Comparison of ENCODE assay signal across 11 cellular contexts in the genomic region with DNA sequence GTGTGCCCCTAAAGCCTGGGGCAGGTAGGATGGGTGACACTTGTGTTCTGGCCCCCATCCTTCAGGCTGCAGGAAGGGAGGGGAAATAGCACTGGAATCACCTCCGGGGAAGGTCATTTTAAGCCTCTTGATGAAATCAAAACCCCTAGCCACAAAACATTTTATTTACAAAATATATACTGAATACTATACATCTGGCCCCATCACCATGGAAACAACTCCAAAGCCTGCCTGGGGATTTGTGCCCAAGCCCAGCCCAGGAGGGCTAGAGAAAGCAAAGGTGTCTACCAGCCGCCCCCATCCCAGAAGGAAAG. TPM values are rescaled to one million over a fixed set of nuclear protein-coding genes. Genes with fewer than 3 reads are reported as not detected.
DNase-seq lines count a peak whose midpoint lies in the region; ATAC-seq and TF ChIP-seq lines count a peak whose summit lies in the region.
"Had no signal": no experiment of that assay in that cellular context is flagged by ENCODE, and none has a peak within 500 bp of the region (broad histone marks: within the 10 kb centered on the region; RNA-seq: fewer than 3 reads in every experiment).

No MANE protein-coding gene starts in this region.

- H3K4me2 ChIP-seq in SK-N-SH: peak overlapping the region; percentile 92; the same call in 1 of the 2 replicates
- no peak overlapping the region for H3K4me2 ChIP-seq in OCI-LY7 (ENCODE audit: low read length)
- H3K4me2 ChIP-seq in trophoblast cell (ENCODE audit: low read length): no peak overlapping the region

- DNase-seq in SK-N-SH: no peak
- no peak for DNase-seq in OCI-LY7 (ENCODE audit: low spot score)
- no peak for DNase-seq in brain microvascular endothelial cell
- DNase-seq in psoas muscle: no peak
- DNase-seq in trophoblast cell: no peak
- no peak for DNase-seq in KG1 (lab: John Stamatoyannopoulos, UW)
- no peak for DNase-seq in foreskin melanocyte
- DNase-seq: T-helper 9 cell had no signal

- TF ChIP-seq RAD21 in SK-N-SH (IDR thresholded peaks at IDR 0.05; ENCODE audit: low read length): no peak

- ATAC-seq in SK-N-SH treated with all-trans-retinoic acid at 6 μM for 48 hours (no peak), psoas muscle (no peak)
- ATAC-seq: body of pancreas had no signal

- POLR2A ChIA-PET in SK-N-SH (lab: Yijun Ruan, JAX): interaction anchor here (1.5 kb wide), 2 partner anchors 9 to 50 kb away, joined by 3 read pairs; a partner anchor contains a TSS
- POLR2A ChIA-PET in OCI-LY7 (lab: Charles Lee): no interaction called here

- in situ Hi-C loops in brain microvascular endothelial cell (cut with HindIII; ENCODE audit: low pct_ligation_motif_present, low sequenced_read_pairs): no loop called here

- no peak for TF ChIP-seq EP300 in SK-N-SH (IDR thresholded peaks at IDR 0.05; ENCODE audit: borderline replicate concordance in 1 of 2, low read depth in 1 of 2, low read length in 1 of 2)

- H3K9me2 ChIP-seq in SK-N-SH: no peaks in the 10 kb centered on the region
- H3K9me2 ChIP-seq in OCI-LY7 (ENCODE audit: insufficient read depth, low read length): no peaks in the 10 kb centered on the region

- H4K8ac ChIP-seq in trophoblast cell (ENCODE audit: low read depth, low read length): no peak overlapping the region

- BruUV-seq in OCI-LY7 (replicated peaks; lab: Mats Ljungman, UMichigan): no TSS peak

- H4K20me1 ChIP-seq in SK-N-SH (ENCODE audit: insufficient read depth) (no peaks in the 10 kb centered on the region), OCI-LY7 (ENCODE audit: insufficient read depth, low read length) (peaks cover 13% of the 10 kb centered on the region)

- H2AFZ ChIP-seq in SK-N-SH (ENCODE audit: low read depth) (no peak overlapping the region), OCI-LY7 (ENCODE audit: low read length) (no peak overlapping the region), trophoblast cell (ENCODE audit: insufficient read depth, low read length, poor library complexity) (no peak overlapping the region)

- peak overlapping the region; percentile 30 to 97; a peak in 2 of 4 replicates for H3K27ac ChIP-seq in SK-N-SH (ENCODE audit: low read depth in 2 of 2, low read length in 1 of 2)
- peak overlapping the region; percentile 41 for H3K27ac ChIP-seq in OCI-LY7 (ENCODE audit: low read depth, low read length, poor library complexity, severe bottlenecking)
- H3K27ac ChIP-seq in brain microvascular endothelial cell: peak overlapping the region; percentile 30
- H3K27ac ChIP-seq in psoas muscle: peak overlapping the region; percentile 59
- no peak overlapping the region for H3K27ac ChIP-seq in trophoblast cell (ENCODE audit: low read depth, low read length)
- H3K27ac ChIP-seq: 22Rv1, body of pancreas had no signal

- H2BK5ac ChIP-seq in trophoblast cell (ENCODE audit: low read depth, low read length, poor library complexity): no peak overlapping the region

- no peak overlapping the region for H3K23ac ChIP-seq in trophoblast cell (ENCODE audit: low read length)

- 28% methylated on average over 2 of the region's 2 CpGs for WGBS in SK-N-SH (ENCODE audit: low lambda C conversion rate)
- WGBS in psoas muscle, 3 donors: 73 to 85% (median 76%) methylated on average over 2 of the region's 2 CpGs
- no CpG with 5 or more reads among the region's 2 CpGs for whole genome bisulfite sequencing in trophoblast cell (ENCODE audit: extremely low coverage, insufficient coverage, insufficient read length)

- no peak overlapping the region for H4K91ac ChIP-seq in trophoblast cell (ENCODE audit: low read depth, low read length)

- H2AK5ac ChIP-seq in trophoblast cell (ENCODE audit: low read length): no peak overlapping the region

- no peaks in the 10 kb centered on the region for H3K9me3 ChIP-seq in SK-N-SH
- H3K9me3 ChIP-seq in OCI-LY7 (ENCODE audit: low read length): no peaks in the 10 kb centered on the region
- H3K9me3 ChIP-seq in psoas muscle: no peaks in the 10 kb centered on the region
- no peaks in the 10 kb centered on the region for H3K9me3 ChIP-seq in trophoblast cell (ENCODE audit: insufficient read depth, low read depth, low read length)
- H3K9me3 ChIP-seq: body of pancreas had no signal

- no peak overlapping the region for H3K4me3 ChIP-seq in SK-N-SH (ENCODE audit: low read depth in 2 of 2, low read length in 1 of 2)
- H3K4me3 ChIP-seq in OCI-LY7 (ENCODE audit: low read depth, low read length, poor library complexity, severe bottlenecking): no peak overlapping the region
- no peak overlapping the region for H3K4me3 ChIP-seq in brain microvascular endothelial cell (ENCODE audit: low read depth, low read length)
- no peak overlapping the region for H3K4me3 ChIP-seq in psoas muscle
- H3K4me3 ChIP-seq in trophoblast cell (ENCODE audit: low read depth, low read length): no peak overlapping the region
- H3K4me3 ChIP-seq: body of pancreas had no signal

- H3K27me3 ChIP-seq in SK-N-SH (ENCODE audit: insufficient read depth): no peaks in the 10 kb centered on the region
- H3K27me3 ChIP-seq in brain microvascular endothelial cell (replicated peaks): no peaks in the 10 kb centered on the region
- H3K27me3 ChIP-seq in psoas muscle (ENCODE audit: insufficient read depth in 3 of 3, low read length in 2 of 3): no peaks in the 10 kb centered on the region
- no peaks in the 10 kb centered on the region for H3K27me3 ChIP-seq in trophoblast cell (ENCODE audit: insufficient read depth, low read length)
- H3K27me3 ChIP-seq: body of pancreas had no signal

- H3K18ac ChIP-seq in trophoblast cell (ENCODE audit: low read length): no peak overlapping the region

- peaks cover 22 to 48% of the 10 kb centered on the region in 2 experiments; a peak in 3 of 4 replicates for H3K4me1 ChIP-seq in SK-N-SH (ENCODE audit: control insufficient read depth in 1 of 2, insufficient read depth in 2 of 2, low read depth in 1 of 2, low read length in 1 of 2)
- H3K4me1 ChIP-seq in OCI-LY7 (ENCODE audit: insufficient read depth, low read length, poor library complexity, severe bottlenecking): peaks cover 54% of the 10 kb centered on the region
- peaks cover 32% of the 10 kb centered on the region for H3K4me1 ChIP-seq in psoas muscle
- peaks cover 11 to 26% of the 10 kb centered on the region in 2 experiments for H3K4me1 ChIP-seq in trophoblast cell (ENCODE audit: control insufficient read depth in 1 of 2, insufficient read depth in 2 of 2, low read length in 2 of 2)

- no peak overlapping the region for H2BK12ac ChIP-seq in trophoblast cell (ENCODE audit: low read length)

- H3K4ac ChIP-seq in trophoblast cell (ENCODE audit: low read depth, low read length): no peak overlapping the region

- CTCF ChIA-PET in SK-N-SH (lab: Yijun Ruan, JAX): interaction anchor here (0.6 to 5.6 kb wide), 8 partner anchors 10 to 411 kb away, joined by 3 to 52 read pairs (median 6); a partner anchor contains a TSS
- CTCF ChIA-PET in OCI-LY7 (lab: Charles Lee; ENCODE audit: unreplicated experiment): no interaction called here

- H3K9ac ChIP-seq in SK-N-SH (peak overlapping the region; percentile 16; the same call in 1 of the 2 replicates), trophoblast cell (ENCODE audit: low read length) (no peak overlapping the region)

- H2BK120ac ChIP-seq in trophoblast cell (ENCODE audit: insufficient read depth, low read length, poor library complexity): no peak overlapping the region

- peaks cover 11 to 12% of the 10 kb centered on the region in 2 experiments for H3K36me3 ChIP-seq in SK-N-SH (replicated peaks in 1 of 2; ENCODE audit: control insufficient read depth in 1 of 2, insufficient read depth in 2 of 2, low read length in 1 of 2)
- H3K36me3 ChIP-seq in OCI-LY7 (ENCODE audit: insufficient read depth, low read length): peaks cover 59% of the 10 kb centered on the region
- H3K36me3 ChIP-seq in brain microvascular endothelial cell (replicated peaks): peaks cover 24% of the 10 kb centered on the region
- H3K36me3 ChIP-seq in psoas muscle (ENCODE audit: insufficient read depth in 1 of 2, low read depth in 1 of 2): peaks cover 0 to 27% of the 10 kb centered on the region in 2 donors
- peaks cover 35 to 39% of the 10 kb centered on the region in 2 experiments for H3K36me3 ChIP-seq in trophoblast cell (ENCODE audit: control insufficient read depth in 1 of 2, insufficient read depth in 2 of 2, low read length in 2 of 2)

- H3K79me1 ChIP-seq in trophoblast cell (ENCODE audit: low read length): peaks cover 10% of the 10 kb centered on the region

- intact Hi-C loops in OCI-LY7 (cut with micrococcal nuclease; ENCODE audit: unreplicated experiment) (loop anchor here (2.0 to 5.0 kb wide), 4 partner anchors 49 to 896 kb away; a partner anchor contains a TSS), psoas muscle (cut with DNase I) (no loop called here)

- H3F3A ChIP-seq in SK-N-SH (replicated peaks; ENCODE audit: insufficient read depth): peaks cover 39% of the 10 kb centered on the region

- peaks cover 28% of the 10 kb centered on the region for H3K79me2 ChIP-seq in SK-N-SH (ENCODE audit: insufficient read depth)
- peaks cover 11% of the 10 kb centered on the region for H3K79me2 ChIP-seq in OCI-LY7 (ENCODE audit: insufficient read depth, low read depth, low read length)
- H3K79me2 ChIP-seq in trophoblast cell (ENCODE audit: control insufficient read depth, insufficient read depth, low read length, poor library complexity): peaks cover 5% of the 10 kb centered on the region

- no peak for TF ChIP-seq CTCF in SK-N-SH (IDR thresholded peaks at IDR 0.05)
- TF ChIP-seq CTCF in OCI-LY7 (conservative IDR thresholded peaks at IDR 0.05; ENCODE audit: low read length): no peak
- TF ChIP-seq CTCF in brain microvascular endothelial cell (IDR thresholded peaks at IDR 0.05; ENCODE audit: low read depth, low read length, missing control alignments): no peak
- TF ChIP-seq CTCF in psoas muscle (IDR thresholded peaks at IDR 0.05): no peak

- no peak overlapping the region for H4K12ac ChIP-seq in trophoblast cell (ENCODE audit: low read depth, low read length)

- no peak overlapping the region for H3K14ac ChIP-seq in trophoblast cell (ENCODE audit: low read length)

TF ChIP-seq in SK-N-SH, 30 proteins besides CTCF, POLR2A, EP300 and RAD21 (continues in another document):
- TF ChIP-seq RFX5 (IDR thresholded peaks at IDR 0.05; ENCODE audit: low read length): no peak

RNA-seq across cellular contexts. Expression of a gene that starts 2.6 kb away (rescaled TPM):
- polyA plus RNA-seq in SK-N-SH (2012; rRNA removed) (50.2 and 52.2 TPM in 2 replicates), psoas muscle (100 to 1,000 TPM in 1 of 3 donors, 10 to 100 TPM in 2; 24.6 to 100 (median 44.1) TPM)
- polyA plus RNA-seq in SK-N-SH (2012; cell fraction: cytosol; rRNA removed): 20.6 and 31.3 TPM in 2 replicates
- polyA plus RNA-seq in SK-N-SH (2012; cell fraction: nucleus; rRNA removed): 41.8 and 68.7 TPM in 2 replicates
- total RNA-seq in OCI-LY7 (2014; rRNA removed; shearing (Covaris generic)): 14.1 and 17.3 TPM in 2 replicates
- total RNA-seq in OCI-LY7 (2022) (21.3 and 21.5 TPM in 2 replicates), psoas muscle (10 to 100 TPM; 14.4 to 59.4 (median 31.5) TPM)
- 10.3 and 11.5 TPM in 2 replicates for polyA plus RNA-seq in trophoblast cell (2013)

RNA-seq across cellular contexts. Expression of a gene that starts 9.5 kb away (rescaled TPM):
- 185 and 433 TPM in 2 replicates for polyA plus RNA-seq in SK-N-SH (2012; rRNA removed)
- polyA plus RNA-seq in SK-N-SH (2012; cell fraction: cytosol; rRNA removed): 168 and 262 TPM in 2 replicates
- 132 and 146 TPM in 2 replicates for polyA plus RNA-seq in SK-N-SH (2012; cell fraction: nucleus; rRNA removed)
- 435 and 463 TPM in 2 replicates for total RNA-seq in OCI-LY7 (2014; rRNA removed; shearing (Covaris generic))
- total RNA-seq in OCI-LY7 (2022): 736 and 764 TPM in 2 replicates
- total RNA-seq in psoas muscle: 100 to 1,000 TPM in 3 of 4 donors, 10 to 100 TPM in 1; 83.5 to 151 (median 128) TPM
- polyA plus RNA-seq in psoas muscle: 100 to 1,000 TPM; 111 to 389 (median 205) TPM
- polyA plus RNA-seq in trophoblast cell (2013): 615 and 629 TPM in 2 replicates
